18 cellular contexts compared by ENCODE assay signal in the genomic region with DNA sequence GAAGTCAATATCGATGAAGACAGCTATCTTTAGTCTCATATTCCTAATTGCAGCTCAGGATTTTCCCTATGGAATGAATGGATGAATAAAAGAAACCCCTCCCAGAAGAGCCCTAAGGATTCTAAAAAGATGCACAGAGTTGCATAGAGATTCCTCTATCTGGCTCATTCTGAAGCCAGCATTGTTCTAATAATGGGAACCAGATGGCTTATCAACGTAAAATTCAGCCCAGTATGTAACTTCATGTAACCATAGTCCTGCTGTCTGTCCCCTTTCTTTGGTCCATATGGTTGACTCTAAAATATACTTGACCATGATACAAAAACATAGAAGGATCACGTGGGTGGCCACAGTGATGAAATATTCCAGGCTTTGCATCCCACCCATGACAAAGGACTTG.
DNase-seq lines count a peak whose midpoint lies in the region; ATAC-seq and TF ChIP-seq lines count a peak whose summit lies in the region.
"Had no signal": no experiment of that assay in that cellular context is flagged by ENCODE, and none has a peak within 500 bp of the region (broad histone marks: within the 10 kb centered on the region; RNA-seq: fewer than 3 reads in every experiment).

No MANE protein-coding gene starts in this region.

- no peaks in the 10 kb centered on the region for H3K9me3 ChIP-seq in heart left ventricle
- H3K9me3 ChIP-seq: BLaER1, Caco-2, HAP-1 had no signal

- H3K27me3 Mint-ChIP-seq in mesothelial cell of epicardium (ENCODE audit: low read depth), result no peaks in the 10 kb centered on the region
- H3K27me3 Mint-ChIP-seq: B cell; CD4-positive, CD25-positive, alpha-beta regulatory T cell had no signal

- peak; percentile 70 for ATAC-seq in SK-N-SH treated with all-trans-retinoic acid at 6 μM for 48 hours
- ATAC-seq in GM21526 (IDR thresholded peaks at IDR 0.05; ENCODE audit: low FRiP score, unreplicated experiment), result no peak
- no peak for ATAC-seq in heart left ventricle
- ATAC-seq: CD8-positive, alpha-beta T cell had no signal

- H3K4me1 ChIP-seq in heart left ventricle, result peaks cover 0 to 33% (median 8%) of the 10 kb centered on the region in 12 donors
- H3K4me1 ChIP-seq: Caco-2, HAP-1 had no signal

- TF ChIP-seq CTCF in mesothelial cell of epicardium (IDR thresholded peaks at IDR 0.05; ENCODE audit: unreplicated experiment), result no peak
- no peak for TF ChIP-seq CTCF in heart left ventricle (IDR thresholded peaks at IDR 0.05)

- H3K27ac Mint-ChIP-seq in mesothelial cell of epicardium, result peak overlapping the region; percentile 91
- H3K27ac Mint-ChIP-seq: B cell; CD4-positive, CD25-positive, alpha-beta regulatory T cell; CD8-positive, alpha-beta T cell; HFFc6 had no signal

- WGBS in heart left ventricle, 4 donors, result 75 to 83% (median 77%) methylated on average over 3 of the region's 3 CpGs

- H3K36me3 Mint-ChIP-seq in mesothelial cell of epicardium, result no peaks in the 10 kb centered on the region
- H3K36me3 Mint-ChIP-seq: CD4-positive, CD25-positive, alpha-beta regulatory T cell; CD8-positive, alpha-beta T cell had no signal

- peak; percentile 16 for DNase-seq in DMS 273 (lab: John Stamatoyannopoulos, UW; ENCODE audit: unreplicated experiment)
- no peak for DNase-seq in DMS 273 treated with DMSO at 0.1 percent for 48 hours (lab: John Stamatoyannopoulos, UW)
- no peak for DNase-seq in mesothelial cell of epicardium (ENCODE audit: low spot score in 2 of 2, unreplicated experiment in 2 of 2)
- no peak for DNase-seq in heart left ventricle
- no peak for DNase-seq in activated CD4-positive, CD25-positive, alpha-beta regulatory T cell treated with anti-CD3 and anti-CD28 coated beads, Interleukin-2, amount 50 U/mL, for 72 hours
- DNase-seq: Caco-2; CD4-positive, CD25-positive, alpha-beta regulatory T cell; CD8-positive, alpha-beta T cell; DMS79 treated with DMSO at 0.1 percent for 48 hours; GF-D8; GOT3; HFFc6 had no signal

- intact Hi-C loops in heart left ventricle (cut with DNase I), result loop anchor here in 2 of 10 donors (5.0 kb wide), 1 partner anchor 67 kb away; no protein-coding TSS in a partner anchor

- H3K27ac ChIP-seq in heart left ventricle, result no peak overlapping the region
- H3K27ac ChIP-seq: 22Rv1, BLaER1 had no signal

- no peak overlapping the region for H3K4me3 ChIP-seq in heart left ventricle
- H3K4me3 ChIP-seq: BLaER1, HAP-1 had no signal

- no peaks in the 10 kb centered on the region for H3K9me3 Mint-ChIP-seq in mesothelial cell of epicardium
- H3K9me3 Mint-ChIP-seq: CD8-positive, alpha-beta T cell; HFFc6 had no signal

- TF ChIP-seq POLR2A in heart left ventricle (IDR thresholded peaks at IDR 0.05), result no peak

- peaks cover 39% of the 10 kb centered on the region for H3K4me1 Mint-ChIP-seq in mesothelial cell of epicardium
- H3K4me1 Mint-ChIP-seq: B cell; CD4-positive, CD25-positive, alpha-beta regulatory T cell had no signal

- H3K27me3 ChIP-seq in heart left ventricle, result no peaks in the 10 kb centered on the region
- H3K27me3 ChIP-seq: BLaER1 had no signal

- no peaks in the 10 kb centered on the region for H3K36me3 ChIP-seq in heart left ventricle
- H3K36me3 ChIP-seq: BLaER1, HAP-1 had no signal

- no peak overlapping the region for H3K4me3 Mint-ChIP-seq in mesothelial cell of epicardium
- H3K4me3 Mint-ChIP-seq: B cell; CD4-positive, CD25-positive, alpha-beta regulatory T cell; CD8-positive, alpha-beta T cell; HFFc6 had no signal

TF ChIP-seq in SK-N-SH treated with all-trans-retinoic acid at 6 μM for 48 hours, 23 proteins besides CTCF, POLR2A, EP300 and RAD21:
- TF ChIP-seq TOX (CRISPR knock-in tag; IDR thresholded peaks at IDR 0.05; ENCODE audit: borderline replicate concordance), result no peak
- TF ChIP-seq ZFP3 (CRISPR knock-in tag; IDR thresholded peaks at IDR 0.05), result no peak
- TF ChIP-seq ESRRG (CRISPR knock-in tag; IDR thresholded peaks at IDR 0.05), result no peak
- no peak for TF ChIP-seq ZFP30 (CRISPR knock-in tag; IDR thresholded peaks at IDR 0.05)
- TF ChIP-seq GLIS3 (CRISPR knock-in tag; IDR thresholded peaks at IDR 0.05), result no peak
- TF ChIP-seq ARNTL (CRISPR knock-in tag; IDR thresholded peaks at IDR 0.05; ENCODE audit: borderline replicate concordance, low read depth), result no peak
- TF ChIP-seq ZNF70 (CRISPR knock-in tag; IDR thresholded peaks at IDR 0.05), result no peak
- TF ChIP-seq ZC3H10 (CRISPR knock-in tag; IDR thresholded peaks at IDR 0.05), result no peak
- TF ChIP-seq, protein P1, sequence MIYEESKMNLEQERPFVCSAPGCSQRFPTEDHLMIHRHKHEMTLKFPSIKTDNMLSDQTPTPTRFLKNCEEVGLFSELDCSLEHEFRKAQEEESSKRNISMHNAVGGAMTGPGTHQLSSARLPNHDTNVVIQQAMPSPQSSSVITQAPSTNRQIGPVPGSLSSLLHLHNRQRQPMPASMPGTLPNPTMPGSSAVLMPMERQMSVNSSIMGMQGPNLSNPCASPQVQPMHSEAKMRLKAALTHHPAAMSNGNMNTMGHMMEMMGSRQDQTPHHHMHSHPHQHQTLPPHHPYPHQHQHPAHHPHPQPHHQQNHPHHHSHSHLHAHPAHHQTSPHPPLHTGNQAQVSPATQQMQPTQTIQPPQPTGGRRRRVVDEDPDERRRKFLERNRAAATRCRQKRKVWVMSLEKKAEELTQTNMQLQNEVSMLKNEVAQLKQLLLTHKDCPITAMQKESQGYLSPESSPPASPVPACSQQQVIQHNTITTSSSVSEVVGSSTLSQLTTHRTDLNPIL (CRISPR knock-in tag; IDR thresholded peaks at IDR 0.05; ENCODE audit: low read depth), result no peak
- TF ChIP-seq ZNF8 (CRISPR knock-in tag; IDR thresholded peaks at IDR 0.05), result no peak
- TF ChIP-seq, protein P2, sequence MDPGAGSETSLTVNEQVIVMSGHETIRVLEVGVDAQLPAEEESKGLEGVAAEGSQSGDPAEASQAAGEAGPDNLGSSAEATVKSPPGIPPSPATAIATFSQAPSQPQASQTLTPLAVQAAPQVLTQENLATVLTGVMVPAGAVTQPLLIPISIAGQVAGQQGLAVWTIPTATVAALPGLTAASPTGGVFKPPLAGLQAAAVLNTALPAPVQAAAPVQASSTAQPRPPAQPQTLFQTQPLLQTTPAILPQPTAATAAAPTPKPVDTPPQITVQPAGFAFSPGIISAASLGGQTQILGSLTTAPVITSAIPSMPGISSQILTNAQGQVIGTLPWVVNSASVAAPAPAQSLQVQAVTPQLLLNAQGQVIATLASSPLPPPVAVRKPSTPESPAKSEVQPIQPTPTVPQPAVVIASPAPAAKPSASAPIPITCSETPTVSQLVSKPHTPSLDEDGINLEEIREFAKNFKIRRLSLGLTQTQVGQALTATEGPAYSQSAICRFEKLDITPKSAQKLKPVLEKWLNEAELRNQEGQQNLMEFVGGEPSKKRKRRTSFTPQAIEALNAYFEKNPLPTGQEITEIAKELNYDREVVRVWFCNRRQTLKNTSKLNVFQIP (CRISPR knock-in tag; IDR thresholded peaks at IDR 0.05; ENCODE audit: borderline replicate concordance, low read depth), result no peak
